33 cellular contexts compared by ENCODE assay signal in the genomic region with DNA sequence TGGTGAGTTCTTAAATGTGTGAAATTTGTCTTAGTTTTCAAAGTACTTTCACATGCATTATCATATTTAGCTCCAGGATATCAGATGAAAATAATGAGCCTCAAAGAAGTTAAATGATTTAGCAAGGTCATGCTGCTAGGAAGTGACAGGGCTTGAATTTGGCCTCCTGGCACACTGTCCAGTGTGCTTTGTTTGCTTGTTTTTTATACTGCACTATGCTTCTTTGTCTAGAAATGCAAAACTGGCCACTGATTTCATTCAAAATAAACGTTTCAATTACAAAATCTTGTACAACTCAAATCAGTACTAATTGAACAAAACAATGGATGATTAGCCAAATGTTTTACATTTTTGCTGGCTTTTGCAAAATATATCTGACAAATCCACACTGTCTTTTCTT.
"Had no signal": no experiment of that assay in that cellular context is flagged by ENCODE, and none has a peak within 500 bp of the region (broad histone marks: within the 10 kb centered on the region; RNA-seq: fewer than 3 reads in every experiment).

No MANE protein-coding gene starts in this region.

- DNase-seq: activated CD4-positive, alpha-beta T cell treated with anti-CD3 and anti-CD28 coated beads, Interleukin-2, amount 10 ng/mL, durations not matched to agents 24 days and 14 days; activated CD8-positive, alpha-beta memory T cell treated with anti-CD3 and anti-CD28 coated beads, Interleukin-2, amount 10 ng/mL, durations not matched to agents 7 days and 5 days; activated CD8-positive, alpha-beta T cell treated with anti-CD3 and anti-CD28 coated beads for 36 hours; activated naive CD4-positive, alpha-beta T cell; activated T-cell treated with anti-CD3 and anti-CD28 coated beads, Interleukin-2, amount 50 U/mL, for 48 hours; cerebellar nuclear complex; colonic mucosa; effector memory CD8-positive, alpha-beta T cell; glutamatergic neuron; islet precursor cell; left ventricle myocardium inferior; sigmoid colon; stimulated activated CD4-positive, alpha-beta T cell treated with anti-CD3 and anti-CD28 coated beads, Interleukin-1b, Interleukin-23, amount 100 ng/mL, for 48 hours; stimulated activated CD4-positive, alpha-beta T cell treated with anti-CD3 and anti-CD28 coated beads, Interleukin-4, amount 100 ng/mL, for 4 hours; stimulated activated CD8-positive, alpha-beta memory T cell treated with anti-CD3 and anti-CD28 coated beads, Interleukin-4, amount 100 ng/mL, for 48 hours; stimulated activated naive CD8-positive, alpha-beta T cell treated with anti-CD3 and anti-CD28 coated beads, Interleukin-15, amount 100 ng/mL, for 72 hours; SW 1271; T-helper 9 cell; WERI-Rb-1 had no signal

- H3K27me3 ChIP-seq: colonic mucosa, neutrophil, sigmoid colon, suprapubic skin, tibial nerve had no signal

- H3K27ac ChIP-seq: colonic mucosa, left ventricle myocardium inferior, neutrophil, sigmoid colon, SK-N-MC, suprapubic skin, tibial nerve, WERI-Rb-1 had no signal

- H3K36me3 ChIP-seq: colonic mucosa, left ventricle myocardium inferior, neutrophil, sigmoid colon, suprapubic skin, tibial nerve, WERI-Rb-1 had no signal

- ATAC-seq: activated CD4-positive, CD25-positive, alpha-beta regulatory T cell treated with anti-CD3 and anti-CD28 coated beads, Interleukin-2, amount 50 U/mL, for 24 hours; activated CD8-positive, alpha-beta memory T cell treated with anti-CD3 and anti-CD28 coated beads, Interleukin-2, amount 10 ng/mL, durations not matched to agents 7 days and 5 days; activated CD8-positive, alpha-beta T cell treated with anti-CD3 and anti-CD28 coated beads for 36 hours; activated naive CD4-positive, alpha-beta T cell treated with anti-CD3 and anti-CD28 coated beads, Interleukin-2, amount 50 U/mL, for 72 hours; effector memory CD8-positive, alpha-beta T cell; stimulated activated memory B cell treated with anti-CD40 and anti-IgM and Interleukin-4, amounts not matched to agents 10 μg/mL and 1 μg/mL and 100 μg/mL, for 72 hours; stimulated activated naive CD8-positive, alpha-beta T cell treated with anti-CD3 and anti-CD28 coated beads, Interleukin-15, amount 100 ng/mL, for 72 hours had no signal

- H3K9me3 ChIP-seq: colonic mucosa, left ventricle myocardium inferior, neutrophil, sigmoid colon, suprapubic skin, tibial nerve had no signal

- H3K4me3 Mint-ChIP-seq: activated CD4-positive, alpha-beta T cell treated with anti-CD3 and anti-CD28 coated beads, Interleukin-2, amount 10 ng/mL, durations not matched to agents 24 days and 14 days; activated CD8-positive, alpha-beta memory T cell treated with anti-CD3 and anti-CD28 coated beads, Interleukin-2, amount 10 ng/mL, durations not matched to agents 7 days and 5 days; activated CD8-positive, alpha-beta T cell treated with anti-CD3 and anti-CD28 coated beads for 36 hours; effector memory CD8-positive, alpha-beta T cell; nephron; stimulated activated memory B cell treated with anti-CD40 and anti-IgM and Interleukin-4, amounts not matched to agents 10 μg/mL and 1 μg/mL and 100 μg/mL, for 72 hours; stimulated activated naive CD8-positive, alpha-beta T cell treated with anti-CD3 and anti-CD28 coated beads, Interleukin-15, amount 100 ng/mL, for 72 hours; T-helper 1 cell treated with Interleukin-12 subunit alpha and Interleukin-12 subunit beta and Interleukin-4 antibody, amounts not matched to agents 30 μg/mL and 1 μg/mL, for 36 hours had no signal

- FAIRE-seq: bronchial epithelial cell, frontal cortex had no signal

- H3K4me1 ChIP-seq: colonic mucosa, sigmoid colon had no signal

- H3K27ac Mint-ChIP-seq: activated CD4-positive, alpha-beta T cell treated with anti-CD3 and anti-CD28 coated beads, Interleukin-2, amount 10 ng/mL, durations not matched to agents 24 days and 14 days; activated CD8-positive, alpha-beta memory T cell treated with anti-CD3 and anti-CD28 coated beads, Interleukin-2, amount 10 ng/mL, durations not matched to agents 7 days and 5 days; activated CD8-positive, alpha-beta T cell treated with anti-CD3 and anti-CD28 coated beads for 36 hours; activated naive CD4-positive, alpha-beta T cell treated with anti-CD3 and anti-CD28 coated beads, Interleukin-2, amount 50 U/mL, for 72 hours; effector memory CD8-positive, alpha-beta T cell; nephron; progenitor cell of endocrine pancreas; stimulated activated memory B cell treated with anti-CD40 and anti-IgM and Interleukin-4, amounts not matched to agents 10 μg/mL and 1 μg/mL and 100 μg/mL, for 72 hours; stimulated activated naive CD8-positive, alpha-beta T cell treated with anti-CD3 and anti-CD28 coated beads, Interleukin-15, amount 100 ng/mL, for 72 hours; T-helper 1 cell treated with Interleukin-12 subunit alpha and Interleukin-12 subunit beta and Interleukin-4 antibody, amounts not matched to agents 30 μg/mL and 1 μg/mL, for 36 hours had no signal

- H3K4me3 ChIP-seq: colonic mucosa, left ventricle myocardium inferior, lung, sigmoid colon, SK-N-MC, smooth muscle cell, suprapubic skin, tibial nerve had no signal

- H3K27me3 Mint-ChIP-seq: activated CD4-positive, alpha-beta T cell treated with anti-CD3 and anti-CD28 coated beads, Interleukin-2, amount 10 ng/mL, durations not matched to agents 24 days and 14 days; activated CD8-positive, alpha-beta memory T cell treated with anti-CD3 and anti-CD28 coated beads, Interleukin-2, amount 10 ng/mL, durations not matched to agents 7 days and 5 days; activated CD8-positive, alpha-beta T cell treated with anti-CD3 and anti-CD28 coated beads for 36 hours; effector memory CD8-positive, alpha-beta T cell; progenitor cell of endocrine pancreas; stimulated activated memory B cell treated with anti-CD40 and anti-IgM and Interleukin-4, amounts not matched to agents 10 μg/mL and 1 μg/mL and 100 μg/mL, for 72 hours; stimulated activated naive CD8-positive, alpha-beta T cell treated with anti-CD3 and anti-CD28 coated beads, Interleukin-15, amount 100 ng/mL, for 72 hours had no signal
